In the genomic region with DNA sequence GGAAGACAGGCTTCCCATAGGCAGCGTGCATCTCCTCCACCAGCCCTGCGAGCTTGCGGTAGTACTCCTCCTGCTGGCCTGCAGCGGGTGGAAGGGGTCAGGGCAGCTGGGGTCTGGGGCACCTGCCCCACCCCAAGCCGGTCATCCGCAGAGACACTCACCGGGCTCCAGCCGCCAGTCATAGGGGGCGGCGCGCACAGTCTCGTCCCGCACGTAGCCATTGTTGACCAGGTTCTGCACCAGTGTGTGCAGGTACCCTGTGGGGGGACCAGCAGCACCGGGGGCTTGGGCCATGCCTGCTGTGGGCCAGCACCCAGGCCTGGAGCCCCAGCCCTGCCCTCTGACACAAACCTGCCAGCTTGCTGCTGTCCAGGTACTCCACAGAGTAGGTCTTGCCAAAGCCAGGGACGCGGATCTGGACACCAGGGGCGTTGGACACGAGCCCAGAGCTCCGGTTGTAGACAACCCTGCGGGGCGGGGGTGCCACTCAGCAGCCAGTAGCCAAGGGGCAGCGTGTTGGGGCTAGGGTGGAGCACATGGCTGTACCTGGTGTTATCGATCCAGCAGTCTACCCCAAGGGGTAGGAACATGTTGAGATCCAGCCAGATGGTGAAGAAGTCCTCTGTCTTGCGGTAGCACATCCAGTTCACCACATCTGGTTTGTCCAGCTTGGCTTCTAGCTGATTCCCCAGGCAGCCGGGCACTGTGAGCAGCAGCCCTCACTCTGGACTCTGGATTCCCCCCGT, we compare ENCODE assay signal across 12 cellular contexts. TPM values are rescaled to one million over a fixed set of nuclear protein-coding genes. Genes with fewer than 3 reads are reported as not detected.
DNase-seq lines count a peak whose midpoint lies in the region; ATAC-seq and TF ChIP-seq lines count a peak whose summit lies in the region.
"Had no signal": no experiment of that assay in that cellular context is flagged by ENCODE, and none has a peak within 500 bp of the region (broad histone marks: within the 10 kb centered on the region; RNA-seq: fewer than 3 reads in every experiment).

No MANE protein-coding gene starts in this region.

- no peak overlapping the region for H3K4me3 ChIP-seq in CD4-positive, alpha-beta memory T cell (ENCODE audit: low read length in 2 of 2)
- H3K4me3 ChIP-seq in ascending aorta (no peak overlapping the region), mucosa of descending colon (no peak overlapping the region)
- H3K4me3 ChIP-seq: lung had no signal

- H3K27me3 ChIP-seq in CD4-positive, alpha-beta memory T cell (ENCODE audit: insufficient read depth, low read length) = no peaks in the 10 kb centered on the region
- H3K27me3 ChIP-seq in ascending aorta = no peaks in the 10 kb centered on the region

- H3K4me1 Mint-ChIP-seq in CD4-positive, alpha-beta memory T cell = peaks cover 14 to 29% (median 22%) of the 10 kb centered on the region in 4 donors

- POLR2A ChIA-PET in CD4-positive, alpha-beta memory T cell (lab: Charles Lee; ENCODE audit: partially characterized antibody) = interaction anchor here (0.8 to 3.0 kb wide), 5 partner anchors 8 to 98 kb away, joined by 3 to 15 read pairs (median 4); partner anchors contain the start of genes CTRL and DPEP2

- intact Hi-C loops in CD4-positive, alpha-beta memory T cell (cut with micrococcal nuclease) = no loop called here
- intact Hi-C loops in ascending aorta (cut with DNase I) (loop anchor here (5.0 to 10.0 kb wide), 2 partner anchors 125 to 1018 kb away; partner anchors contain the start of gene RRAD), mucosa of descending colon (cut with DNase I, micrococcal nuclease) (no loop called here)

- H3K27ac Mint-ChIP-seq in CD4-positive, alpha-beta memory T cell = peak overlapping the region in 1 of 7 donors; percentile 70

- H3K9me3 Mint-ChIP-seq in CD4-positive, alpha-beta memory T cell = no peaks in the 10 kb centered on the region

- H3K27me3 Mint-ChIP-seq in CD4-positive, alpha-beta memory T cell = no peaks in the 10 kb centered on the region

- peaks cover 0 to 6% of the 10 kb centered on the region in 2 donors for H3K36me3 Mint-ChIP-seq in CD4-positive, alpha-beta memory T cell

- TF ChIP-seq CTCF in ascending aorta (IDR thresholded peaks at IDR 0.05) (no peak), mucosa of descending colon (IDR thresholded peaks at IDR 0.05) (no peak)

- no peaks in the 10 kb centered on the region for H3K9me3 ChIP-seq in CD4-positive, alpha-beta memory T cell (ENCODE audit: control insufficient read depth in 1 of 2, low read length in 2 of 2)
- H3K9me3 ChIP-seq in ascending aorta (no peaks in the 10 kb centered on the region), mucosa of descending colon (no peaks in the 10 kb centered on the region)

- H3K27ac ChIP-seq in CD4-positive, alpha-beta memory T cell (ENCODE audit: low read depth, low read length) = peak overlapping the region; percentile 9
- peak overlapping the region; percentile 81 to 86 for H3K27ac ChIP-seq in ascending aorta
- H3K27ac ChIP-seq: HL-60 had no signal

- peaks cover 34% of the 10 kb centered on the region for H3K4me1 ChIP-seq in CD4-positive, alpha-beta memory T cell (ENCODE audit: insufficient read depth, low read length)
- H3K4me1 ChIP-seq in ascending aorta (peaks cover 5 to 13% of the 10 kb centered on the region in 2 donors), mucosa of descending colon (ENCODE audit: low read depth) (peaks cover 8% of the 10 kb centered on the region)

- CTCF ChIA-PET in CD4-positive, alpha-beta memory T cell (lab: Charles Lee; ENCODE audit: partially characterized antibody) = interaction anchor here (0.7 to 4.2 kb wide), 13 partner anchors 11 to 127 kb away, joined by 3 to 25 read pairs (median 3); partner anchors contain the start of genes DPEP3, NRN1L and SLC12A4

- ATAC-seq in mucosa of descending colon = peak; percentile 3

- H3K4me3 Mint-ChIP-seq in CD4-positive, alpha-beta memory T cell = no peak overlapping the region

- no peak for DNase-seq in CD4-positive, alpha-beta memory T cell
- no peak for DNase-seq in ascending aorta (ENCODE audit: low spot score in 2 of 2)
- peak in 1 of 3 donors; percentile 57 for DNase-seq in mucosa of descending colon
- DNase-seq in activated CD4-positive, alpha-beta T cell treated with anti-CD3 and anti-CD28 coated beads for 48 hours = no peak
- no peak for DNase-seq in NCI-H146 treated with DMSO at 0.1 percent for 48 hours (lab: John Stamatoyannopoulos, UW; ENCODE audit: unreplicated experiment)
- DNase-seq in activated naive CD4-positive, alpha-beta T cell treated with Interleukin-2 at 50 U/mL for 16 hours = no peak
- DNase-seq: DMS79 treated with DMSO at 0.1 percent for 48 hours, NCI-H2171 had no signal

- peaks cover 5% of the 10 kb centered on the region for H3K36me3 ChIP-seq in CD4-positive, alpha-beta memory T cell (ENCODE audit: insufficient read depth, low read length)
- H3K36me3 ChIP-seq in ascending aorta = peaks cover 45 to 68% of the 10 kb centered on the region in 2 donors
- no peaks in the 10 kb centered on the region for H3K36me3 ChIP-seq in mucosa of descending colon (ENCODE audit: low read depth)

RNA-seq across cellular contexts. Expression of gene LCAT, which starts 1.2 kb away (rescaled TPM):
- total RNA-seq in CD4-positive, alpha-beta memory T cell = 10 to 100 TPM; 18.2 to 20.3 TPM
- polyA plus RNA-seq in CD4-positive, alpha-beta memory T cell = 1 to 10 TPM in 1 of 2 donors, not detected in 1; 1.9 TPM
- 6.6 TPM for total RNA-seq in ascending aorta
- 10 to 100 TPM in 1 of 3 donors, 1 to 10 TPM in 2; 2.2 to 20.3 (median 9.4) TPM for total RNA-seq in mucosa of descending colon

RNA-seq across cellular contexts. Expression of gene PSMB10, which starts 6.0 kb away (rescaled TPM):
- 100 to 1,000 TPM; 147 to 152 TPM for total RNA-seq in CD4-positive, alpha-beta memory T cell
- 100 to 1,000 TPM; 461 to 777 TPM for polyA plus RNA-seq in CD4-positive, alpha-beta memory T cell
- 13.9 TPM for total RNA-seq in ascending aorta
- total RNA-seq in mucosa of descending colon = 100 to 1,000 TPM in 2 of 3 donors, 10 to 100 TPM in 1; 96.9 to 175 (median 139) TPM

RNA-seq across cellular contexts. Expression of gene CTRL, which starts 11.0 kb away (rescaled TPM):
- total RNA-seq in CD4-positive, alpha-beta memory T cell = 1 to 10 TPM; 5.1 to 8.6 TPM
- polyA plus RNA-seq in CD4-positive, alpha-beta memory T cell = 1 to 10 TPM in 1 of 2 donors, under 1 TPM in 1; 0.41 to 1.8 TPM
- total RNA-seq in ascending aorta (0.43 TPM), mucosa of descending colon (1 to 10 TPM in 1 of 3 donors, under 1 TPM in 2; 0.61 to 2.3 (median 0.80) TPM)
- total RNA-seq: M059J had no signal

RNA-seq across cellular contexts. Expression of gene SLC12A4, which starts 25.8 kb away (rescaled TPM):
- total RNA-seq in CD4-positive, alpha-beta memory T cell = 10 to 100 TPM; 33.2 to 33.5 TPM
- 1 to 10 TPM; 4.0 to 5.1 TPM for polyA plus RNA-seq in CD4-positive, alpha-beta memory T cell
- total RNA-seq in ascending aorta (83.2 TPM), mucosa of descending colon (10 to 100 TPM in 2 of 3 donors, 1 to 10 TPM in 1; 4.0 to 68.5 (median 22.2) TPM)

RNA-seq across cellular contexts. Expression of gene DPEP3, which starts 37.6 kb away (rescaled TPM):
- 1 to 10 TPM in 1 of 2 experiments, under 1 TPM in 1; 0.91 to 1.2 TPM for total RNA-seq in CD4-positive, alpha-beta memory T cell
- not detected for polyA plus RNA-seq in CD4-positive, alpha-beta memory T cell
- total RNA-seq in ascending aorta = not detected
- total RNA-seq in mucosa of descending colon = not detected
- total RNA-seq: endothelial cell of umbilical vein, M059J had no signal
